In the genomic region with DNA sequence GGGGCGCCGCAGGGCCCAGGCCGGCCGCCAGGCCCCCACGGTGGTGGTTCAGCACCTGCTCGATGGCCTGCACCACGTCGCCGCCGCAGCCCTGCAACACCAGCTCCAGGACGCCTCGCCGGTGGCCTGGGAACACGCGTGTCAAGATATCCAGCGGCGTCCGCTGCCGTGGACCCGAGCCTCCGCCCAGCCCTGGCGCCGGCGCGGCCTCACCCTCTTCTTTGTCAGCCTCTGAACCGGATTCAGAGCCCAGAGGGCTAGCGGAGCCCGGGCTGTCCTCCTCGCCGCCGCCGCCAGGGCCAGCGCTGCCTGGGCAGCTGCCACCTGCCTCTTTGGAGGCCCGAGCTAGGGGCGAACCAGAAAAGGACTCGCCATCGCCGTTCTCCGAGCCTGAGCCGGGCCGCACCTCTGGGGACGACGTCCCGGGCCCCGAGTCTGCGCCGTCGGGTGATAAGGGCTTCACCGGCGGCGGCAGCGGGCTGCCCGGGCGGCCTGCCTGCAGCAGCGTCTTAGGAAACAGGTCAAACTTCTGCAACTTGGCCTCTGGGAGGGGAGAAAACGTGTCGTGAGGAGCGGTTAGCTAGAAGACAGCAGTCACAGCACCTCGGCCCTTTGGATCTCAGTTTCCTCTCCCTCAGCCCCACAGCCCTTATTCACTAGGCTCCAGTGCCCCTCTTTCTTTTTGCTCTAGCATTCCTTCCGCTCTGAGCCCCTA, we compare ENCODE assay signal across 10 cellular contexts. TPM values are rescaled to one million over a fixed set of nuclear protein-coding genes. Genes with fewer than 3 reads are reported as not detected.
DNase-seq lines count a peak whose midpoint lies in the region; ATAC-seq lines count a peak whose summit lies in the region.
"Had no signal": no experiment of that assay in that cellular context is flagged by ENCODE, and none has a peak within 500 bp of the region (broad histone marks: within the 10 kb centered on the region; RNA-seq: fewer than 3 reads in every experiment).

No MANE protein-coding gene starts in this region.

- H3K4me3 Mint-ChIP-seq in activated CD8-positive, alpha-beta T cell treated with anti-CD3 and anti-CD28 coated beads, Interleukin-2, amount 10 ng/mL, durations not matched to agents 7 days and 5 days: peak overlapping the region; percentile 29
- peak overlapping the region; percentile 49 to 50 for H3K4me3 Mint-ChIP-seq in stimulated activated naive CD8-positive, alpha-beta T cell treated with anti-CD3 and anti-CD28 coated beads, Interleukin-15, amount 100 ng/mL, for 72 hours

- DNase-seq in activated T-cell treated with anti-CD3 and anti-CD28 coated beads, Interleukin-2, amount 50 U/mL, for 48 hours: peak; percentile 34 to 38
- no peak for DNase-seq in activated T-cell treated with anti-CD3 and anti-CD28 coated beads for 4 hours
- no peak for DNase-seq in activated CD8-positive, alpha-beta T cell treated with anti-CD3 and anti-CD28 coated beads, Interleukin-2, amount 10 ng/mL, durations not matched to agents 7 days and 5 days
- DNase-seq in left kidney (ENCODE audit: low read depth, low spot score): peak; percentile 58
- DNase-seq in stimulated activated naive CD8-positive, alpha-beta T cell treated with anti-CD3 and anti-CD28 coated beads, Interleukin-15, amount 100 ng/mL, for 72 hours: peak in 1 of 2 donors; percentile 34
- no peak for DNase-seq in effector CD4-positive, alpha-beta T cell
- no peak for DNase-seq in activated CD4-positive, CD25-positive, alpha-beta regulatory T cell treated with anti-CD3 and anti-CD28 coated beads, Interleukin-2, amount 50 U/mL, for 72 hours
- DNase-seq: gastrocnemius medialis, SIG-M5 had no signal

- H3K27ac Mint-ChIP-seq in activated CD8-positive, alpha-beta T cell treated with anti-CD3 and anti-CD28 coated beads, Interleukin-2, amount 10 ng/mL, durations not matched to agents 7 days and 5 days: peak overlapping the region; percentile 56
- no peak overlapping the region for H3K27ac Mint-ChIP-seq in stimulated activated naive CD8-positive, alpha-beta T cell treated with anti-CD3 and anti-CD28 coated beads, Interleukin-15, amount 100 ng/mL, for 72 hours

- H3K4me1 Mint-ChIP-seq in activated CD8-positive, alpha-beta T cell treated with anti-CD3 and anti-CD28 coated beads, Interleukin-2, amount 10 ng/mL, durations not matched to agents 7 days and 5 days (ENCODE audit: low read depth): peaks cover 40% of the 10 kb centered on the region
- H3K4me1 Mint-ChIP-seq in stimulated activated naive CD8-positive, alpha-beta T cell treated with anti-CD3 and anti-CD28 coated beads, Interleukin-15, amount 100 ng/mL, for 72 hours: peaks cover 74% of the 10 kb centered on the region

- peaks cover 82% of the 10 kb centered on the region for H3K27me3 Mint-ChIP-seq in activated CD8-positive, alpha-beta T cell treated with anti-CD3 and anti-CD28 coated beads, Interleukin-2, amount 10 ng/mL, durations not matched to agents 7 days and 5 days (ENCODE audit: low read depth)
- peaks cover 95% of the 10 kb centered on the region for H3K27me3 Mint-ChIP-seq in stimulated activated naive CD8-positive, alpha-beta T cell treated with anti-CD3 and anti-CD28 coated beads, Interleukin-15, amount 100 ng/mL, for 72 hours

- H3K9me3 Mint-ChIP-seq in activated CD8-positive, alpha-beta T cell treated with anti-CD3 and anti-CD28 coated beads, Interleukin-2, amount 10 ng/mL, durations not matched to agents 7 days and 5 days (ENCODE audit: insufficient read depth): no peaks in the 10 kb centered on the region
- no peaks in the 10 kb centered on the region for H3K9me3 Mint-ChIP-seq in stimulated activated naive CD8-positive, alpha-beta T cell treated with anti-CD3 and anti-CD28 coated beads, Interleukin-15, amount 100 ng/mL, for 72 hours

- CTCF ChIA-PET in activated CD8-positive, alpha-beta T cell treated with anti-CD3 and anti-CD28 coated beads, Interleukin-2, amount 10 ng/mL, durations not matched to agents 7 days and 5 days (lab: Charles Lee): no interaction called here

- H3K36me3 Mint-ChIP-seq in activated CD8-positive, alpha-beta T cell treated with anti-CD3 and anti-CD28 coated beads, Interleukin-2, amount 10 ng/mL, durations not matched to agents 7 days and 5 days (ENCODE audit: low read depth): peaks cover 19% of the 10 kb centered on the region

- no peak for ATAC-seq in activated CD8-positive, alpha-beta T cell treated with anti-CD3 and anti-CD28 coated beads, Interleukin-2, amount 10 ng/mL, durations not matched to agents 7 days and 5 days
- ATAC-seq in stimulated activated naive CD8-positive, alpha-beta T cell treated with anti-CD3 and anti-CD28 coated beads, Interleukin-15, amount 100 ng/mL, for 72 hours: no peak
- ATAC-seq in GM18870 (IDR thresholded peaks at IDR 0.05; ENCODE audit: unreplicated experiment): no peak
- ATAC-seq: gastrocnemius medialis had no signal

- POLR2A ChIA-PET in activated CD8-positive, alpha-beta T cell treated with anti-CD3 and anti-CD28 coated beads, Interleukin-2, amount 10 ng/mL, durations not matched to agents 7 days and 5 days (lab: Charles Lee): no interaction called here

RNA-seq across cellular contexts. Expression of a gene that starts 3.9 kb away (rescaled TPM):
- total RNA-seq in activated CD8-positive, alpha-beta T cell treated with anti-CD3 and anti-CD28 coated beads, Interleukin-2, amount 10 ng/mL, durations not matched to agents 7 days and 5 days: not detected
- total RNA-seq: gastrocnemius medialis had no signal

Comparison
In these comparisons a context has a peak if more than half of its experiments do, and no peak if none do; other contexts are left out.
1. DNase-seq: peak in activated T-cell treated with anti-CD3 and anti-CD28 coated beads, Interleukin-2, amount 50 U/mL, for 48 hours (2 of 2) and left kidney (single experiment); none in activated T-cell treated with anti-CD3 and anti-CD28 coated beads for 4 hours (single experiment), activated CD8-positive, alpha-beta T cell treated with anti-CD3 and anti-CD28 coated beads, Interleukin-2, amount 10 ng/mL, durations not matched to agents 7 days and 5 days (single experiment), effector CD4-positive, alpha-beta T cell (single experiment) and activated CD4-positive, CD25-positive, alpha-beta regulatory T cell treated with anti-CD3 and anti-CD28 coated beads, Interleukin-2, amount 50 U/mL, for 72 hours (single experiment).